In genomic region chr6:3577517-3577916, GRCh38 we compare ENCODE assay signal across 2 cellular contexts.
TF ChIP-seq lines count a peak whose summit lies in the region.

No MANE protein-coding gene starts in this region.

TF ChIP-seq in GM23338, 12 proteins besides CTCF, POLR2A, EP300 and RAD21:
- TF ChIP-seq POLR2AphosphoS5 (IDR thresholded peaks at IDR 0.05; ENCODE audit: low read depth) (no peak), ZNF114 (CRISPR knock-in tag; IDR thresholded peaks at IDR 0.05) (no peak), NANOG (IDR thresholded peaks at IDR 0.05; ENCODE audit: borderline replicate concordance) (no peak), EZH2phosphoT487 (IDR thresholded peaks at IDR 0.05; ENCODE audit: unreplicated experiment) (no peak), CREB1 (CRISPR knock-in tag; IDR thresholded peaks at IDR 0.05; ENCODE audit: low read depth) (no peak), REST (IDR thresholded peaks at IDR 0.05; ENCODE audit: unreplicated experiment) (no peak), JUNB (IDR thresholded peaks at IDR 0.05; ENCODE audit: unreplicated experiment) (no peak)
- TF ChIP-seq, protein P1, sequence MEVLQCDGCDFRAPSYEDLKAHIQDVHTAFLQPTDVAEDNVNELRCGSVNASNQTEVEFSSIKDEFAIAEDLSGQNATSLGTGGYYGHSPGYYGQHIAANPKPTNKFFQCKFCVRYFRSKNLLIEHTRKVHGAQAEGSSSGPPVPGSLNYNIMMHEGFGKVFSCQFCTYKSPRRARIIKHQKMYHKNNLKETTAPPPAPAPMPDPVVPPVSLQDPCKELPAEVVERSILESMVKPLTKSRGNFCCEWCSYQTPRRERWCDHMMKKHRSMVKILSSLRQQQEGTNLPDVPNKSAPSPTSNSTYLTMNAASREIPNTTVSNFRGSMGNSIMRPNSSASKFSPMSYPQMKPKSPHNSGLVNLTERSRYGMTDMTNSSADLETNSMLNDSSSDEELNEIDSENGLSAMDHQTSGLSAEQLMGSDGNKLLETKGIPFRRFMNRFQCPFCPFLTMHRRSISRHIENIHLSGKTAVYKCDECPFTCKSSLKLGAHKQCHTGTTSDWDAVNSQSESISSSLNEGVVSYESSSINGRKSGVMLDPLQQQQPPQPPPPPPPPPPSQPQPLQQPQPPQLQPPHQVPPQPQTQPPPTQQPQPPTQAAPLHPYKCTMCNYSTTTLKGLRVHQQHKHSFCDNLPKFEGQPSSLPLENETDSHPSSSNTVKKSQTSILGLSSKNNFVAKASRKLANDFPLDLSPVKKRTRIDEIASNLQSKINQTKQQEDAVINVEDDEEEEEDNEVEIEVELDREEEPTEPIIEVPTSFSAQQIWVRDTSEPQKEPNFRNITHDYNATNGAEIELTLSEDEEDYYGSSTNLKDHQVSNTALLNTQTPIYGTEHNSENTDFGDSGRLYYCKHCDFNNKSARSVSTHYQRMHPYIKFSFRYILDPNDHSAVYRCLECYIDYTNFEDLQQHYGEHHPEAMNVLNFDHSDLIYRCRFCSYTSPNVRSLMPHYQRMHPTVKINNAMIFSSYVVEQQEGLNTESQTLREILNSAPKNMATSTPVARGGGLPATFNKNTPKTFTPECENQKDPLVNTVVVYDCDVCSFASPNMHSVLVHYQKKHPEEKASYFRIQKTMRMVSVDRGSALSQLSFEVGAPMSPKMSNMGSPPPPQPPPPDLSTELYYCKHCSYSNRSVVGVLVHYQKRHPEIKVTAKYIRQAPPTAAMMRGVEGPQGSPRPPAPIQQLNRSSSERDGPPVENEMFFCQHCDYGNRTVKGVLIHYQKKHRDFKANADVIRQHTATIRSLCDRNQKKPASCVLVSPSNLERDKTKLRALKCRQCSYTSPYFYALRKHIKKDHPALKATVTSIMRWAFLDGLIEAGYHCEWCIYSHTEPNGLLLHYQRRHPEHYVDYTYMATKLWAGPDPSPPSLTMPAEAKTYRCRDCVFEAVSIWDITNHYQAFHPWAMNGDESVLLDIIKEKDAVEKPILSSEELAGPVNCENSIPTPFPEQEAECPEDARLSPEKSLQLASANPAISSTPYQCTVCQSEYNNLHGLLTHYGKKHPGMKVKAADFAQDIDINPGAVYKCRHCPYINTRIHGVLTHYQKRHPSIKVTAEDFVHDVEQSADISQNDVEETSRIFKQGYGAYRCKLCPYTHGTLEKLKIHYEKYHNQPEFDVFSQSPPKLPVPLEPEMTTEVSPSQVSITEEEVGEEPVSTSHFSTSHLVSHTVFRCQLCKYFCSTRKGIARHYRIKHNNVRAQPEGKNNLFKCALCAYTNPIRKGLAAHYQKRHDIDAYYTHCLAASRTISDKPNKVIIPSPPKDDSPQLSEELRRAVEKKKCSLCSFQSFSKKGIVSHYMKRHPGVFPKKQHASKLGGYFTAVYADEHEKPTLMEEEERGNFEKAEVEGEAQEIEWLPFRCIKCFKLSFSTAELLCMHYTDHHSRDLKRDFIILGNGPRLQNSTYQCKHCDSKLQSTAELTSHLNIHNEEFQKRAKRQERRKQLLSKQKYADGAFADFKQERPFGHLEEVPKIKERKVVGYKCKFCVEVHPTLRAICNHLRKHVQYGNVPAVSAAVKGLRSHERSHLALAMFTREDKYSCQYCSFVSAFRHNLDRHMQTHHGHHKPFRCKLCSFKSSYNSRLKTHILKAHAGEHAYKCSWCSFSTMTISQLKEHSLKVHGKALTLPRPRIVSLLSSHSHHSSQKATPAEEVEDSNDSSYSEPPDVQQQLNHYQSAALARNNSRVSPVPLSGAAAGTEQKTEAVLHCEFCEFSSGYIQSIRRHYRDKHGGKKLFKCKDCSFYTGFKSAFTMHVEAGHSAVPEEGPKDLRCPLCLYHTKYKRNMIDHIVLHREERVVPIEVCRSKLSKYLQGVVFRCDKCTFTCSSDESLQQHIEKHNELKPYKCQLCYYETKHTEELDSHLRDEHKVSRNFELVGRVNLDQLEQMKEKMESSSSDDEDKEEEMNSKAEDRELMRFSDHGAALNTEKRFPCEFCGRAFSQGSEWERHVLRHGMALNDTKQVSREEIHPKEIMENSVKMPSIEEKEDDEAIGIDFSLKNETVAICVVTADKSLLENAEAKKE (CRISPR knock-in tag; IDR thresholded peaks at IDR 0.05) = no peak
TF ChIP-seq in GM23338: peak in this region for 0.

TF ChIP-seq in H1, 55 proteins besides CTCF, POLR2A, EP300 and RAD21:
- no peak for TF ChIP-seq TCF12 (IDR thresholded peaks at IDR 0.05; ENCODE audit: low read depth, low read length)
- TF ChIP-seq NRF1 (IDR thresholded peaks at IDR 0.05; ENCODE audit: low read depth, low read length) = no peak
- TF ChIP-seq SUZ12 (IDR thresholded peaks at IDR 0.05; ENCODE audit: low read length) = no peak
- no peak for TF ChIP-seq CBX8 (IDR thresholded peaks at IDR 0.05; ENCODE audit: borderline replicate concordance, low read depth, low read length)
- no peak for TF ChIP-seq BCL11A (IDR thresholded peaks at IDR 0.05; ENCODE audit: low read depth in 2 of 2, low read length in 2 of 2)
- TF ChIP-seq CBX5 (IDR thresholded peaks at IDR 0.05; ENCODE audit: low read depth, low read length) = no peak
- no peak for TF ChIP-seq KDM5A (IDR thresholded peaks at IDR 0.05; ENCODE audit: low read length)
- no peak for TF ChIP-seq EGR1 (IDR thresholded peaks at IDR 0.05; ENCODE audit: borderline replicate concordance, low read depth, low read length)
- no peak for TF ChIP-seq JUND (IDR thresholded peaks at IDR 0.05; ENCODE audit: low read length)
- no peak for TF ChIP-seq SP2 (IDR thresholded peaks at IDR 0.05; ENCODE audit: low read length)
